In the genomic region with DNA sequence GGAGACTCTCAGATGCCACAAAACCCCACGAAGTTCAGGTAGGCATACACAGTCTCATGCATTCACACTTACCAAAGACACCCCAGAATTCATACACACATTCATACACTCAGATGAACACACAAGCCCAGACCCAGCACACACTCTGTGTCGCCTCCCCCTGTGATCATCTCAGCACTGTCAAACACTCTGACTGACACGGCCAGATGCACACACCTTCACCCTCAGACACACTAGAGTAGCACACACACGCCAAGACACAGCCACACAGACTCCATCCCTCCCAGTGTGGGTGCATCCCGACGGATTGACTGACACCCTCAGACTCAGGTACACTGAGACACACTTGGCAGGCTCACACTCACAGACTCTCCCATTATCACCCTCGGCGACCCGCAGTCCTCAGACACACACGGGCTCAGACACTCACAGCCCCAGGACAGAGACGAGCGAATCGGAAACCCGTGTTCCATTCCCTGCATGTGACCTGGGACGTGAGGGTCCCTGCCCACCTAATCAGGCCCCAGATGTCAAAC, we compare ENCODE assay signal across 12 cellular contexts. TPM values are rescaled to one million over a fixed set of nuclear protein-coding genes. Genes with fewer than 3 reads are reported as not detected.
A peak's percentile ranks its signal among the peaks of the same experiment; 100 is the strongest.
DNase-seq lines count a peak whose midpoint lies in the region; ATAC-seq, FAIRE-seq and TF ChIP-seq lines count a peak whose summit lies in the region.
"Had no signal": no experiment of that assay in that cellular context is flagged by ENCODE, and none has a peak within 500 bp of the region (broad histone marks: within the 10 kb centered on the region; RNA-seq: fewer than 3 reads in every experiment).

No MANE protein-coding gene starts in this region.

- FAIRE-seq in HTR-8/SVneo (lab: Jason Lieb, UNC): peak; percentile 98
- peak; percentile 94 for FAIRE-seq in bronchial epithelial cell (lab: Jason Lieb, UNC)
- FAIRE-seq: kidney had no signal

- no peaks in the 10 kb centered on the region for H3K4me1 ChIP-seq in naive thymus-derived CD4-positive, alpha-beta T cell (ENCODE audit: control insufficient read depth in 2 of 2, insufficient read depth in 2 of 2, low read length in 2 of 2)

- peaks cover 57% of the 10 kb centered on the region for H3K27me3 ChIP-seq in CD4-positive, alpha-beta T cell (ENCODE audit: control insufficient read depth, insufficient read depth, low read length)
- peaks cover 31% of the 10 kb centered on the region for H3K27me3 ChIP-seq in bronchial epithelial cell (ENCODE audit: control insufficient read depth, insufficient read depth, low read length)
- H3K27me3 ChIP-seq in naive thymus-derived CD4-positive, alpha-beta T cell (ENCODE audit: control insufficient read depth in 2 of 2, insufficient read depth in 2 of 2, low read length in 2 of 2): no peaks in the 10 kb centered on the region

- no peak for ATAC-seq in CD4-positive, alpha-beta T cell (ENCODE audit: poor library complexity)
- ATAC-seq in naive thymus-derived CD4-positive, alpha-beta T cell: no peak
- no peak for ATAC-seq in GM18519 (IDR thresholded peaks at IDR 0.05; ENCODE audit: low FRiP score, unreplicated experiment)
- ATAC-seq in HG02973 (IDR thresholded peaks at IDR 0.05; ENCODE audit: unreplicated experiment): no peak

- H3K4me1 Mint-ChIP-seq in CD4-positive, alpha-beta T cell (ENCODE audit: low read depth): peaks cover 7% of the 10 kb centered on the region
- peaks cover 4 to 17% (median 12%) of the 10 kb centered on the region in 7 donors for H3K4me1 Mint-ChIP-seq in naive thymus-derived CD4-positive, alpha-beta T cell

- POLR2A ChIA-PET in CD4-positive, alpha-beta T cell (lab: Charles Lee): no interaction called here
- POLR2A ChIA-PET in naive thymus-derived CD4-positive, alpha-beta T cell (lab: Charles Lee): no interaction called here

- H3K4me3 ChIP-seq in bronchial epithelial cell (ENCODE audit: low read depth, low read length): no peak overlapping the region
- no peak overlapping the region for H3K4me3 ChIP-seq in naive thymus-derived CD4-positive, alpha-beta T cell (ENCODE audit: low read length)

- no peaks in the 10 kb centered on the region for H3K36me3 ChIP-seq in bronchial epithelial cell (ENCODE audit: control insufficient read depth, insufficient read depth, low read length)
- no peaks in the 10 kb centered on the region for H3K36me3 ChIP-seq in naive thymus-derived CD4-positive, alpha-beta T cell (ENCODE audit: control insufficient read depth in 2 of 3, insufficient read depth in 3 of 3, low read length in 3 of 3)

- H3K9me3 ChIP-seq in CD4-positive, alpha-beta T cell (ENCODE audit: control insufficient read depth, low read length): peaks cover 6% of the 10 kb centered on the region
- no peaks in the 10 kb centered on the region for H3K9me3 ChIP-seq in naive thymus-derived CD4-positive, alpha-beta T cell (ENCODE audit: control insufficient read depth in 2 of 3, low read length in 3 of 3)

- DNase-seq in CD4-positive, alpha-beta T cell: no peak
- DNase-seq in HTR-8/SVneo (ENCODE audit: insufficient read length, low spot score) (no peak), bronchial epithelial cell (ENCODE audit: low read depth) (no peak), G401 (ENCODE audit: low spot score) (no peak), foreskin melanocyte (no peak)
- no peak for DNase-seq in naive thymus-derived CD4-positive, alpha-beta T cell
- DNase-seq: activated CD4-positive, alpha-beta T cell treated with anti-CD3 and anti-CD28 coated beads for 4 hours; cortex of kidney; Kasumi-1; kidney had no signal

- H3K9me3 Mint-ChIP-seq in CD4-positive, alpha-beta T cell: no peaks in the 10 kb centered on the region
- H3K9me3 Mint-ChIP-seq in naive thymus-derived CD4-positive, alpha-beta T cell: peaks cover 0 to 8% (median 0%) of the 10 kb centered on the region in 11 donors

- H3K27ac ChIP-seq in CD4-positive, alpha-beta T cell (ENCODE audit: low read depth, low read length): no peak overlapping the region
- no peak overlapping the region for H3K27ac ChIP-seq in naive thymus-derived CD4-positive, alpha-beta T cell (ENCODE audit: low read depth, low read length)

- in situ Hi-C loops in G401 (cut with HindIII; ENCODE audit: low sequenced_read_pairs): no loop called here

- no peak overlapping the region for H3K27ac Mint-ChIP-seq in CD4-positive, alpha-beta T cell
- no peak overlapping the region for H3K27ac Mint-ChIP-seq in naive thymus-derived CD4-positive, alpha-beta T cell

- H3K4me3 Mint-ChIP-seq in CD4-positive, alpha-beta T cell: peak overlapping the region; percentile 7
- H3K4me3 Mint-ChIP-seq in naive thymus-derived CD4-positive, alpha-beta T cell: peak overlapping the region; percentile 3 to 81 (median 63)

- CTCF ChIA-PET in CD4-positive, alpha-beta T cell (lab: Charles Lee): no interaction called here
- CTCF ChIA-PET in naive thymus-derived CD4-positive, alpha-beta T cell (lab: Charles Lee): no interaction called here

- H3K36me3 Mint-ChIP-seq in CD4-positive, alpha-beta T cell (ENCODE audit: low read depth): no peaks in the 10 kb centered on the region
- peaks cover 0 to 12% (median 0%) of the 10 kb centered on the region in 5 donors for H3K36me3 Mint-ChIP-seq in naive thymus-derived CD4-positive, alpha-beta T cell

- TF ChIP-seq CTCF in CD4-positive, alpha-beta T cell (IDR thresholded peaks at IDR 0.05): no peak
- TF ChIP-seq CTCF in bronchial epithelial cell (IDR thresholded peaks at IDR 0.05; ENCODE audit: insufficient read depth, low read length, severe bottlenecking): no peak

- peaks cover 61% of the 10 kb centered on the region for H3K27me3 Mint-ChIP-seq in CD4-positive, alpha-beta T cell
- H3K27me3 Mint-ChIP-seq in naive thymus-derived CD4-positive, alpha-beta T cell: peaks cover 55 to 62% (median 57%) of the 10 kb centered on the region in 5 donors

- intact Hi-C loops in CD4-positive, alpha-beta T cell (cut with DNase I, micrococcal nuclease): no loop called here
- intact Hi-C loops in naive thymus-derived CD4-positive, alpha-beta T cell (cut with micrococcal nuclease): no loop called here

RNA-seq across cellular contexts. Expression of gene RIMS4, which starts 0.9 kb away (rescaled TPM):
- total RNA-seq in CD4-positive, alpha-beta T cell: not detected
- not detected in 2 replicates for total RNA-seq in bronchial epithelial cell
- not detected for total RNA-seq in naive thymus-derived CD4-positive, alpha-beta T cell
- not detected for polyA plus RNA-seq in naive thymus-derived CD4-positive, alpha-beta T cell
- 8.3 and 10.9 TPM in 2 replicates for total RNA-seq in G401 (2014; rRNA removed; shearing (Covaris generic))
